In the genomic region with DNA sequence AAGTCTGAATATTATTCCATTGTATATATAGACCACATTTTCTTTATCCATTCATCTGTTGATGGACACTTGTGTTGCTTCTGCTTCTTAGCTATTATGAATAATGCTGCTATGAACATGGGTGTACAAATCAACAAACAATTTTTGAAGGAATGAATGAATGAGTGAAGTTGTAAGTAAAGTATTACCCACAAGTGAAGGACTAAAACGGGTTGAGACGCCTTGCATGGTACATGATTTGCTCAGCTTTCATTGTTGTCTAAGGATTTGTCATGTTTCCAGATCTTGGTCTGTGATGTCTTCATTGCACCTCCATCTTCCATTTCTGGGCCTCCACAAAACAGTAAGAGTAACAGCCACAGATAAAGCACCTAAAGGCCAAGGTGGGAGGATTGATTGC, we compare ENCODE assay signal across 1 cellular context.
A peak's percentile ranks its signal among the peaks of the same experiment; 100 is the strongest.
TF ChIP-seq lines count a peak whose summit lies in the region.

No MANE protein-coding gene starts in this region.

TF ChIP-seq in K562, 482 proteins besides CTCF, POLR2A, EP300 and RAD21:
- TF ChIP-seq, protein P1, sequence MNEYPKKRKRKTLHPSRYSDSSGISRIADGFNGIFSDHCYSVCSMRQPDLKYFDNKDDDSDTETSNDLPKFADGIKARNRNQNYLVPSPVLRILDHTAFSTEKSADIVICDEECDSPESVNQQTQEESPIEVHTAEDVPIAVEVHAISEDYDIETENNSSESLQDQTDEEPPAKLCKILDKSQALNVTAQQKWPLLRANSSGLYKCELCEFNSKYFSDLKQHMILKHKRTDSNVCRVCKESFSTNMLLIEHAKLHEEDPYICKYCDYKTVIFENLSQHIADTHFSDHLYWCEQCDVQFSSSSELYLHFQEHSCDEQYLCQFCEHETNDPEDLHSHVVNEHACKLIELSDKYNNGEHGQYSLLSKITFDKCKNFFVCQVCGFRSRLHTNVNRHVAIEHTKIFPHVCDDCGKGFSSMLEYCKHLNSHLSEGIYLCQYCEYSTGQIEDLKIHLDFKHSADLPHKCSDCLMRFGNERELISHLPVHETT (CRISPR knock-in tag; conservative IDR thresholded peaks at IDR 0.05 in 1 of 2, IDR thresholded peaks at IDR 0.05 in 1 of 2), result 0 out of 4 replicates have a peak, but pooled peaks of 1 of the 2 experiments have one; percentile 10
- peak; percentile 66; the same call in 1 of the 2 replicates for TF ChIP-seq ZNF24 (IDR thresholded peaks at IDR 0.05)
- TF ChIP-seq ZZZ3 (IDR thresholded peaks at IDR 0.05), result no peak
- 0 out of 2 replicates have a peak, but pooled peaks have one; percentile 44 for TF ChIP-seq ZFX (CRISPR knock-in tag; IDR thresholded peaks at IDR 0.05)
- no peak for TF ChIP-seq SRSF9 (IDR thresholded peaks at IDR 0.05; ENCODE audit: borderline replicate concordance, low read depth, low read length)
